ENCODE assay signal across 8 cellular contexts in genomic region chr12:122081108-122081696, GRCh38. TPM values are rescaled to one million over a fixed set of nuclear protein-coding genes. Genes with fewer than 3 reads are reported as not detected.
DNase-seq lines count a peak whose midpoint lies in the region; ATAC-seq and TF ChIP-seq lines count a peak whose summit lies in the region.

No MANE protein-coding gene starts in this region.

- intact Hi-C loops in OCI-LY7 (cut with micrococcal nuclease; ENCODE audit: unreplicated experiment), result no loop called here

- H3K4me3 Mint-ChIP-seq in naive B cell, result peak overlapping the region; percentile 86 to 95 (median 92)

- ATAC-seq in naive B cell (ENCODE audit: low read depth in 2 of 2) (no peak), HG03432 (IDR thresholded peaks at IDR 0.05; ENCODE audit: unreplicated experiment) (no peak)

- no peaks in the 10 kb centered on the region for H3K9me3 ChIP-seq in OCI-LY7 (ENCODE audit: low read length)

- H3K9me3 Mint-ChIP-seq in naive B cell, result no peaks in the 10 kb centered on the region

- H3K27ac ChIP-seq in OCI-LY7 (ENCODE audit: low read depth, low read length, poor library complexity, severe bottlenecking), result peak overlapping the region; percentile 54

- H3K4me1 ChIP-seq in OCI-LY7 (ENCODE audit: insufficient read depth, low read length, poor library complexity, severe bottlenecking), result peaks cover 54% of the 10 kb centered on the region

- no peaks in the 10 kb centered on the region for H3K9me2 ChIP-seq in OCI-LY7 (ENCODE audit: insufficient read depth, low read length)

- BruUV-seq in OCI-LY7 (replicated peaks; lab: Mats Ljungman, UMichigan), result no TSS peak

- TF ChIP-seq CTCF in OCI-LY7 (conservative IDR thresholded peaks at IDR 0.05; ENCODE audit: low read length), result no peak

- peaks cover 0 to 8% of the 10 kb centered on the region in 2 donors for H3K36me3 Mint-ChIP-seq in naive B cell

- H4K20me1 ChIP-seq in OCI-LY7 (ENCODE audit: insufficient read depth, low read length), result peaks cover 31% of the 10 kb centered on the region

- DNase-seq in COLO829 (ENCODE audit: low spot score) (peak; percentile 56), OCI-LY7 (ENCODE audit: low spot score) (no peak), dermis blood vessel endothelial cell (peak; percentile 19), naive B cell (no peak), NCI-H748 (lab: John Stamatoyannopoulos, UW; ENCODE audit: unreplicated experiment) (no peak), NCI-H1092 (lab: John Stamatoyannopoulos, UW) (no peak)
- no peak for DNase-seq in stimulated activated naive CD4-positive, alpha-beta T cell (lab: John Stamatoyannopoulos, UW)

- H3K4me3 ChIP-seq in OCI-LY7 (ENCODE audit: low read depth, low read length, poor library complexity, severe bottlenecking), result peak overlapping the region; percentile 96

- no peaks in the 10 kb centered on the region for H3K27me3 Mint-ChIP-seq in naive B cell

- POLR2A ChIA-PET in OCI-LY7 (lab: Charles Lee), result interaction anchor here (0.5 to 2.2 kb wide), 9 partner anchors 8 to 927 kb away, joined by 3 to 8 read pairs (median 4); partner anchors contain the start of gene ZCCHC8

- H3K36me3 ChIP-seq in OCI-LY7 (ENCODE audit: insufficient read depth, low read length), result peaks cover 25% of the 10 kb centered on the region

- CTCF ChIA-PET in OCI-LY7 (lab: Charles Lee; ENCODE audit: unreplicated experiment), result interaction anchor here (0.6 kb wide), 1 partner anchor 25 kb away, joined by 3 read pairs; no protein-coding TSS in a partner anchor

- H3K79me2 ChIP-seq in OCI-LY7 (ENCODE audit: insufficient read depth, low read depth, low read length), result peaks cover 44% of the 10 kb centered on the region

- peak overlapping the region; percentile 89 for H3K4me2 ChIP-seq in OCI-LY7 (ENCODE audit: low read length)

- H3K27ac Mint-ChIP-seq in naive B cell, result peak overlapping the region in 5 of 6 donors; percentile 34 to 94 (median 91)

- H2AFZ ChIP-seq in OCI-LY7 (ENCODE audit: low read length), result no peak overlapping the region

- H3K4me1 Mint-ChIP-seq in naive B cell, result peaks cover 53 to 79% (median 75%) of the 10 kb centered on the region in 3 donors

RNA-seq across cellular contexts. Expression of gene MLXIP, which starts 2.6 kb away (rescaled TPM):
- total RNA-seq in OCI-LY7 (2014; rRNA removed; shearing (Covaris generic)), result 18.6 and 27.5 TPM in 2 replicates
- total RNA-seq in OCI-LY7 (2022) (44.7 and 59.9 TPM in 2 replicates), dermis blood vessel endothelial cell (16.7 and 35.7 TPM in 2 replicates)
- polyA plus RNA-seq in naive B cell (ENCODE audit: low read depth in 6 of 6), result 10 to 100 TPM in 4 of 6 donors, 1 to 10 TPM in 2; 8.5 to 30.4 (median 11.0) TPM

RNA-seq across cellular contexts. Expression of gene BCL7A, which starts 59.5 kb away (rescaled TPM):
- total RNA-seq in OCI-LY7 (2014; rRNA removed; shearing (Covaris generic)), result 66.2 and 76.2 TPM in 2 replicates
- total RNA-seq in OCI-LY7 (2022) (84.7 and 100 TPM in 2 replicates), dermis blood vessel endothelial cell (4.6 and 6.8 TPM in 2 replicates)
- polyA plus RNA-seq in naive B cell (ENCODE audit: low read depth in 6 of 6), result 100 to 1,000 TPM in 3 of 6 donors, 10 to 100 TPM in 3; 65.2 to 135 (median 87.0) TPM

Comparison
In these comparisons a context has a peak if more than half of its experiments do, and no peak if none do; other contexts are left out.
1. DNase-seq: peak in COLO829 (single experiment) and dermis blood vessel endothelial cell (single experiment); none in OCI-LY7 (single experiment), naive B cell (single experiment), NCI-H748 (single experiment), NCI-H1092 (single experiment) and stimulated activated naive CD4-positive, alpha-beta T cell (0 of 6).